29 cellular contexts compared by ENCODE assay signal in the genomic region with DNA sequence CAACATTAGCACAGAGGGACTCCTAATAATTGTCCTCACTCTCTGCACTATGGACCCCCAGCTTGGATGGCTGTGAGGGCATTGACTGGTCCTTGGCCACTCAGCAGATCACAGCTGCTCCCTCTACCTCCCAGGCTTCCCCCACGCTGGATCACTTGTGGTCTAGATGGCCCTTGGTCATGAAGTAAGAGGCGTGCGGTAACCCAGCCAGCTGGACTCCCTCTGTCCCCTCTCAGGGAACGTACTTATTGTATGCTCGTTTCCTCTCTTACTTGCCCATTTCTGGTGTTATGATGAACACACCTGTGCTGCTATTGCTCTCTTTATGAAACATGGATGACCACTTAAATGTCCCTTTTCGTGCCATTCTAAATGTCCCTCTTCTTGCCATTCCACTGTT. TPM values are rescaled to one million over a fixed set of nuclear protein-coding genes. Genes with fewer than 3 reads are reported as not detected.
"Had no signal": no experiment of that assay in that cellular context is flagged by ENCODE, and none has a peak within 500 bp of the region (broad histone marks: within the 10 kb centered on the region; RNA-seq: fewer than 3 reads in every experiment).

No MANE protein-coding gene starts in this region.

- FAIRE-seq: endothelial cell of umbilical vein, islet of Langerhans had no signal

- H3K4me1 ChIP-seq: prostate gland, right atrium auricular region, upper lobe of right lung, uterus had no signal

- H3K9me3 Mint-ChIP-seq: memory B cell; natural killer cell; neural crest cell; stimulated activated naive B cell treated with anti-CD40 and anti-IgM and Interleukin-4, amounts not matched to agents 10 μg/mL and 1 μg/mL and 100 μg/mL, for 72 hours; stimulated activated naive CD8-positive, alpha-beta T cell treated with anti-CD3 and anti-CD28 coated beads, Interleukin-15, Interleukin-2, amounts not matched to agents 100 ng/mL and 50 ng/mL, for 24 hours had no signal

- DNase-seq: dermis blood vessel endothelial cell; effector memory CD4-positive, alpha-beta T cell; foreskin melanocyte; glutamatergic neuron; heart right ventricle; hippocampal formation; left cardiac atrium; natural killer cell; nucleus accumbens; sigmoid colon; stimulated activated CD4-positive, alpha-beta T cell treated with anti-CD3 and anti-CD28 coated beads, Interleukin-15, amount 100 ng/mL, for 24 hours; stimulated activated CD4-positive, alpha-beta T cell treated with anti-CD3 and anti-CD28 coated beads, Interleukin-2, amount 100 ng/mL, for 48 hours; stimulated activated naive B cell treated with anti-CD40 and anti-IgM and Interleukin-4, amounts not matched to agents 10 μg/mL and 1 μg/mL and 100 μg/mL, for 72 hours; transverse colon; upper lobe of right lung; uterus had no signal

- H3K27me3 ChIP-seq: esophagus muscularis mucosa, heart right ventricle, right atrium auricular region, sigmoid colon, transverse colon, upper lobe of right lung, uterus had no signal

- H3K27ac Mint-ChIP-seq: memory B cell; natural killer cell; stimulated activated naive B cell treated with anti-CD40 and anti-IgM and Interleukin-4, amounts not matched to agents 10 μg/mL and 1 μg/mL and 100 μg/mL, for 72 hours; stimulated activated naive CD8-positive, alpha-beta T cell treated with anti-CD3 and anti-CD28 coated beads, Interleukin-15, Interleukin-2, amounts not matched to agents 100 ng/mL and 50 ng/mL, for 24 hours had no signal

- H3K4me3 Mint-ChIP-seq: memory B cell; natural killer cell; neural crest cell; stimulated activated naive B cell treated with anti-CD40 and anti-IgM and Interleukin-4, amounts not matched to agents 10 μg/mL and 1 μg/mL and 100 μg/mL, for 72 hours; stimulated activated naive CD8-positive, alpha-beta T cell treated with anti-CD3 and anti-CD28 coated beads, Interleukin-15, Interleukin-2, amounts not matched to agents 100 ng/mL and 50 ng/mL, for 24 hours had no signal

- H3K9me3 ChIP-seq: esophagus muscularis mucosa, heart right ventricle, prostate gland, right atrium auricular region, sigmoid colon, thoracic aorta, transverse colon, upper lobe of right lung, uterus had no signal

- H3K36me3 Mint-ChIP-seq: memory B cell; natural killer cell; stimulated activated naive B cell treated with anti-CD40 and anti-IgM and Interleukin-4, amounts not matched to agents 10 μg/mL and 1 μg/mL and 100 μg/mL, for 72 hours had no signal

- H3K27ac ChIP-seq: coronary artery, esophagus muscularis mucosa, prostate gland, right atrium auricular region, sigmoid colon, thoracic aorta, transverse colon, upper lobe of right lung, uterus had no signal

- ATAC-seq: natural killer cell; stimulated activated naive B cell treated with anti-CD40 and anti-IgM and Interleukin-4, amounts not matched to agents 10 μg/mL and 1 μg/mL and 100 μg/mL, for 72 hours; upper lobe of right lung had no signal

- H3K36me3 ChIP-seq: esophagus muscularis mucosa, heart right ventricle, prostate gland, right atrium auricular region, sigmoid colon, thoracic aorta, transverse colon, upper lobe of right lung, uterus had no signal

- H3K4me1 Mint-ChIP-seq: memory B cell; stimulated activated naive B cell treated with anti-CD40 and anti-IgM and Interleukin-4, amounts not matched to agents 10 μg/mL and 1 μg/mL and 100 μg/mL, for 72 hours had no signal

- H3K27me3 Mint-ChIP-seq: stimulated activated naive CD8-positive, alpha-beta T cell treated with anti-CD3 and anti-CD28 coated beads, Interleukin-15, Interleukin-2, amounts not matched to agents 100 ng/mL and 50 ng/mL, for 24 hours had no signal

- H3K4me3 ChIP-seq: coronary artery, esophagus muscularis mucosa, heart right ventricle, lung, prostate gland, right atrium auricular region, sigmoid colon, skin epidermis, thoracic aorta, transverse colon, upper lobe of right lung, uterus had no signal

RNA-seq across cellular contexts. Expression of a gene that starts 19.3 kb away (rescaled TPM):
- total RNA-seq: endothelial cell of umbilical vein, mononuclear cell, right atrium auricular region had no signal
- polyA plus RNA-seq: endothelial cell of umbilical vein had no signal
